ENCODE assay signal across 17 cellular contexts in genomic region chr11:67562951-67563350, GRCh38. TPM values are rescaled to one million over a fixed set of nuclear protein-coding genes. Genes with fewer than 3 reads are reported as not detected.
A peak's percentile ranks its signal among the peaks of the same experiment; 100 is the strongest.
DNase-seq lines count a peak whose midpoint lies in the region; ATAC-seq and TF ChIP-seq lines count a peak whose summit lies in the region.
"Had no signal": no experiment of that assay in that cellular context is flagged by ENCODE, and none has a peak within 500 bp of the region (broad histone marks: within the 10 kb centered on the region; RNA-seq: fewer than 3 reads in every experiment).

No MANE protein-coding gene starts in this region.

- POLR2A ChIA-PET in HCT116 (lab: Charles Lee): no interaction called here
- POLR2A ChIA-PET in SK-N-SH (lab: Yijun Ruan, JAX): no interaction called here

- BruUV-seq in HCT116 (replicated peaks; lab: Mats Ljungman, UMichigan): no TSS peak

- H3K27me3 ChIP-seq in HCT116 (ENCODE audit: insufficient read depth, low read length) (peaks cover 4% of the 10 kb centered on the region; the same call in 1 of the 2 replicates), SK-N-SH (ENCODE audit: insufficient read depth) (no peaks in the 10 kb centered on the region), smooth muscle cell (ENCODE audit: low read depth) (no peaks in the 10 kb centered on the region)

- H3K9me3 ChIP-seq in HCT116 (ENCODE audit: control insufficient read depth in 1 of 2, insufficient read depth in 1 of 2, low read depth in 1 of 2, low read length in 2 of 2) (no peaks in the 10 kb centered on the region), SK-N-SH (no peaks in the 10 kb centered on the region), smooth muscle cell (replicated peaks; ENCODE audit: low read depth) (no peaks in the 10 kb centered on the region)

- 65% methylated on average over 5 of the region's 5 CpGs for WGBS in SK-N-SH (ENCODE audit: low lambda C conversion rate)
- 66% methylated on average over 5 of the region's 5 CpGs for WGBS in smooth muscle cell (ENCODE audit: low lambda C conversion rate)

- H3K36me3 ChIP-seq in HCT116 (ENCODE audit: control insufficient read depth in 1 of 2, insufficient read depth in 2 of 2, low read length in 2 of 2) (no peaks in the 10 kb centered on the region), SK-N-SH (replicated peaks in 1 of 2; ENCODE audit: control insufficient read depth in 1 of 2, insufficient read depth in 2 of 2, low read length in 1 of 2) (no peaks in the 10 kb centered on the region), smooth muscle cell (ENCODE audit: low read depth) (no peaks in the 10 kb centered on the region)

- peaks cover 3% of the 10 kb centered on the region for H3F3A ChIP-seq in SK-N-SH (replicated peaks; ENCODE audit: insufficient read depth)
- peaks cover 7% of the 10 kb centered on the region for H3F3A ChIP-seq in smooth muscle cell (ENCODE audit: low read depth)

- RAD21 ChIA-PET in HCT116 (lab: Charles Lee; ENCODE audit: low non-redundant PET in 1 of 2, low total read pairs in 2 of 2, uncharacterized antibody in 2 of 2, unreplicated experiment in 2 of 2): no interaction called here

- H3K4me2 ChIP-seq in HCT116 (ENCODE audit: low read length): peak overlapping the region; percentile 60
- H3K4me2 ChIP-seq in SK-N-SH: no peak overlapping the region
- H3K4me2 ChIP-seq in smooth muscle cell: peak overlapping the region; percentile 51

- H3K27ac ChIP-seq in HCT116 (ENCODE audit: low read depth, low read length) (no peak overlapping the region), SK-N-SH (ENCODE audit: low read depth in 2 of 2, low read length in 1 of 2) (peak overlapping the region in 1 of 2 experiments; percentile 36; a peak in 2 of 4 replicates), smooth muscle cell (ENCODE audit: low read depth) (peak overlapping the region; percentile 98)

- CTCF ChIA-PET in HCT116 (lab: Charles Lee) (interaction anchor here (0.6 to 3.2 kb wide), 2 partner anchors 7 to 9 kb away, joined by 3 to 16 read pairs; no protein-coding TSS in a partner anchor), SK-N-SH (lab: Yijun Ruan, JAX) (interaction anchor here (5.4 kb wide), 1 partner anchor 10 kb away, joined by 30 read pairs; no protein-coding TSS in a partner anchor)

- TF ChIP-seq POLR2A in HCT116 (IDR thresholded peaks at IDR 0.05; ENCODE audit: borderline replicate concordance, extremely low read depth, insufficient read depth, insufficient read length): no peak

- 0 out of 4 replicates have a peak overlapping the region, but pooled peaks of 1 of the 2 experiments have one; percentile 1 for H3K4me3 ChIP-seq in HCT116 (replicated peaks in 1 of 2; ENCODE audit: low read depth in 1 of 2, low read length in 2 of 2)
- H3K4me3 ChIP-seq in SK-N-SH (ENCODE audit: low read depth in 2 of 2, low read length in 1 of 2): no peak overlapping the region
- H3K4me3 ChIP-seq in smooth muscle cell: no peak overlapping the region

- H4K20me1 ChIP-seq in HCT116 (ENCODE audit: insufficient read depth) (no peaks in the 10 kb centered on the region), SK-N-SH (ENCODE audit: insufficient read depth) (no peaks in the 10 kb centered on the region), smooth muscle cell (ENCODE audit: low read depth) (no peaks in the 10 kb centered on the region)

- H2AFZ ChIP-seq in HCT116 (ENCODE audit: low read depth, low read length, poor library complexity, severe bottlenecking) (peak overlapping the region; percentile 84), SK-N-SH (ENCODE audit: low read depth) (peak overlapping the region; percentile 30), smooth muscle cell (ENCODE audit: low read depth) (peak overlapping the region; percentile 34)

- H3K9me2 ChIP-seq in HCT116 (ENCODE audit: insufficient read depth) (no peaks in the 10 kb centered on the region), SK-N-SH (no peaks in the 10 kb centered on the region)

- no peak for TF ChIP-seq EP300 in SK-N-SH (IDR thresholded peaks at IDR 0.05; ENCODE audit: borderline replicate concordance in 1 of 2, low read depth in 1 of 2, low read length in 1 of 2)

- TF ChIP-seq RAD21 in HCT116 (IDR thresholded peaks at IDR 0.05; ENCODE audit: low read depth) (no peak), SK-N-SH (IDR thresholded peaks at IDR 0.05; ENCODE audit: low read length) (no peak)

- intact Hi-C loops in HCT116 (cut with micrococcal nuclease): no loop called here

- H3K79me2 ChIP-seq in HCT116 (ENCODE audit: insufficient read depth, low read length) (no peaks in the 10 kb centered on the region), SK-N-SH (ENCODE audit: insufficient read depth) (no peaks in the 10 kb centered on the region), smooth muscle cell (ENCODE audit: low read depth) (no peaks in the 10 kb centered on the region)

- H3K9ac ChIP-seq in HCT116 (ENCODE audit: low read length) (0 out of 2 replicates have a peak overlapping the region, but pooled peaks have one; percentile 5), SK-N-SH (no peak overlapping the region; the same call in 1 of the 2 replicates), smooth muscle cell (ENCODE audit: low read depth) (peak overlapping the region; percentile 95)

- no peak for ATAC-seq in HCT116
- no peak for ATAC-seq in HG02678 (IDR thresholded peaks at IDR 0.05; ENCODE audit: unreplicated experiment)
- ATAC-seq in GM21576 (IDR thresholded peaks at IDR 0.05; ENCODE audit: unreplicated experiment): no peak
- ATAC-seq: activated CD8-positive, alpha-beta T cell treated with anti-CD3 and anti-CD28 coated beads for 36 hours had no signal

- H3K4me1 ChIP-seq in HCT116 (ENCODE audit: control insufficient read depth in 1 of 2, insufficient read depth in 2 of 2, low read length in 2 of 2) (peaks cover 16 to 31% of the 10 kb centered on the region in 2 experiments), SK-N-SH (ENCODE audit: control insufficient read depth in 1 of 2, insufficient read depth in 2 of 2, low read depth in 1 of 2, low read length in 1 of 2) (peaks cover 0 to 6% of the 10 kb centered on the region in 2 experiments; a peak in 1 of 4 replicates), smooth muscle cell (ENCODE audit: low read depth) (peaks cover 12% of the 10 kb centered on the region)

- DNase-seq in HCT116 (ENCODE audit: low read depth, low spot score): no peak
- DNase-seq in SK-N-SH: no peak
- DNase-seq in kidney tubule cell (ENCODE audit: low spot score): peak; percentile 55
- DNase-seq in smooth muscle cell (lab: John Stamatoyannopoulos, UW; ENCODE audit: unreplicated experiment): no peak
- DNase-seq in stimulated activated naive CD4-positive, alpha-beta T cell (lab: John Stamatoyannopoulos, UW): no peak
- DNase-seq in SHP77 treated with DMSO at 0.1 percent for 48 hours (lab: John Stamatoyannopoulos, UW): no peak
- DNase-seq: activated CD8-positive, alpha-beta T cell treated with anti-CD3 and anti-CD28 coated beads for 36 hours; CD4-positive, CD25-positive, alpha-beta regulatory T cell; effector memory CD4-positive, alpha-beta T cell; KG1; NCI-H1436; stimulated activated CD4-positive, alpha-beta T cell treated with anti-CD3 and anti-CD28 coated beads, Interleukin-4, amount 100 ng/mL, for 1 hour had no signal

- TF ChIP-seq CTCF in HCT116 (IDR thresholded peaks at IDR 0.05 in 2 of 3, conservative IDR thresholded peaks at IDR 0.05 in 1 of 3; ENCODE audit: borderline replicate concordance in 1 of 3, insufficient read depth in 1 of 3, low read depth in 2 of 3, low read length in 2 of 3) (no peak), SK-N-SH (IDR thresholded peaks at IDR 0.05) (no peak), smooth muscle cell (IDR thresholded peaks at IDR 0.05; ENCODE audit: borderline replicate concordance, insufficient read depth, poor library complexity, severe bottlenecking) (no peak)

TF ChIP-seq in HCT116, 20 proteins besides CTCF, POLR2A, EP300 and RAD21:
- no peak for TF ChIP-seq EZH2phosphoT487 (IDR thresholded peaks at IDR 0.05; ENCODE audit: borderline replicate concordance)

TF ChIP-seq in SK-N-SH, 30 proteins besides CTCF, POLR2A, EP300 and RAD21 (continues in another document):
- TF ChIP-seq USF1 (IDR thresholded peaks at IDR 0.05; ENCODE audit: borderline replicate concordance, low read depth): no peak

RNA-seq across cellular contexts. Expression of gene GSTP1, which starts 20.7 kb away (rescaled TPM):
- total RNA-seq in HCT116 (2021; ENCODE audit: unreplicated experiment) (893 TPM), smooth muscle cell (739 and 874 TPM in 2 replicates)
- 1,051 and 1,266 TPM in 2 replicates for polyA plus RNA-seq in HCT116 (2012)
- polyA plus RNA-seq in SK-N-SH (2012; rRNA removed) (488 and 745 TPM in 2 replicates), smooth muscle cell (1,489 and 1,525 TPM in 2 replicates)
- 313 and 440 TPM in 2 replicates for polyA plus RNA-seq in SK-N-SH (2012; cell fraction: cytosol; rRNA removed)
- 348 and 460 TPM in 2 replicates for polyA plus RNA-seq in SK-N-SH (2012; cell fraction: nucleus; rRNA removed)

RNA-seq across cellular contexts. Expression of gene CABP2, which starts 39.7 kb away (rescaled TPM):
- total RNA-seq in HCT116 (2021; ENCODE audit: unreplicated experiment): not detected
- polyA plus RNA-seq in HCT116 (2012): not detected in 2 replicates
- not detected in 2 replicates for polyA plus RNA-seq in SK-N-SH (2012; rRNA removed)
- polyA plus RNA-seq in SK-N-SH (2012; cell fraction: cytosol; rRNA removed): not detected in 2 replicates
- not detected in 2 replicates for polyA plus RNA-seq in SK-N-SH (2012; cell fraction: nucleus; rRNA removed)
- total RNA-seq in smooth muscle cell: not detected in 2 replicates
- not detected in 2 replicates for polyA plus RNA-seq in smooth muscle cell
- total RNA-seq: activated CD8-positive, alpha-beta T cell treated with anti-CD3 and anti-CD28 coated beads for 36 hours; activated T-helper 17 cell treated with anti-CD3 and anti-CD28 coated beads, Interleukin-2, amount 50 U/mL, for 72 hours; CD4-positive, CD25-positive, alpha-beta regulatory T cell; fibroblast of villous mesenchyme; NCI-H460 had no signal
- polyA plus RNA-seq: CD4-positive, CD25-positive, alpha-beta regulatory T cell had no signal

RNA-seq across cellular contexts. Expression of gene NDUFV1, which starts 43.8 kb away (rescaled TPM):
- total RNA-seq in HCT116 (2021; ENCODE audit: unreplicated experiment) (242 TPM), smooth muscle cell (110 and 111 TPM in 2 replicates)
- polyA plus RNA-seq in HCT116 (2012): 232 and 287 TPM in 2 replicates
- polyA plus RNA-seq in SK-N-SH (2012; rRNA removed) (220 and 278 TPM in 2 replicates), smooth muscle cell (201 and 207 TPM in 2 replicates)
- polyA plus RNA-seq in SK-N-SH (2012; cell fraction: cytosol; rRNA removed): 107 and 138 TPM in 2 replicates
- 658 and 815 TPM in 2 replicates for polyA plus RNA-seq in SK-N-SH (2012; cell fraction: nucleus; rRNA removed)

RNA-seq across cellular contexts. Expression of gene CDK2AP2, which starts 55.0 kb away (rescaled TPM):
- 53.6 TPM for total RNA-seq in HCT116 (2021; ENCODE audit: unreplicated experiment)
- polyA plus RNA-seq in HCT116 (2012): 82.3 and 90.6 TPM in 2 replicates
- polyA plus RNA-seq in SK-N-SH (2012; rRNA removed): 32.8 and 47.9 TPM in 2 replicates
- polyA plus RNA-seq in SK-N-SH (2012; cell fraction: cytosol; rRNA removed): 18.5 and 30.3 TPM in 2 replicates
- 61.4 and 65.8 TPM in 2 replicates for polyA plus RNA-seq in SK-N-SH (2012; cell fraction: nucleus; rRNA removed)
- total RNA-seq in smooth muscle cell: 27.0 and 34.0 TPM in 2 replicates
- 94.2 and 101 TPM in 2 replicates for polyA plus RNA-seq in smooth muscle cell

RNA-seq across cellular contexts. Expression of gene PITPNM1, which starts 57.8 kb away (rescaled TPM):
- 79.5 TPM for total RNA-seq in HCT116 (2021; ENCODE audit: unreplicated experiment)
- polyA plus RNA-seq in HCT116 (2012): 44.7 and 63.3 TPM in 2 replicates
- 24.2 and 24.4 TPM in 2 replicates for polyA plus RNA-seq in SK-N-SH (2012; rRNA removed)
- 6.8 and 11.2 TPM in 2 replicates for polyA plus RNA-seq in SK-N-SH (2012; cell fraction: cytosol; rRNA removed)
- polyA plus RNA-seq in SK-N-SH (2012; cell fraction: nucleus; rRNA removed): 85.1 and 94.3 TPM in 2 replicates
- total RNA-seq in smooth muscle cell: 27.6 and 28.9 TPM in 2 replicates
- polyA plus RNA-seq in smooth muscle cell: 35.0 and 48.2 TPM in 2 replicates

Comparison
In these comparisons a context has a peak if more than half of its experiments do, and no peak if none do; other contexts are left out.
1. H2AFZ ChIP-seq: peak in every context shown above with its lines; median percentile 84 in HCT116; 34 in smooth muscle cell; 30 in SK-N-SH.